ENCODE assay signal across 8 cellular contexts in genomic region chr4:40316782-40317635, GRCh38. TPM values are rescaled to one million over a fixed set of nuclear protein-coding genes. Genes with fewer than 3 reads are reported as not detected.
A peak's percentile ranks its signal among the peaks of the same experiment; 100 is the strongest.
DNase-seq lines count a peak whose midpoint lies in the region; ATAC-seq and TF ChIP-seq lines count a peak whose summit lies in the region.

No MANE protein-coding gene starts in this region.

- peak overlapping the region; percentile 78 for H3K4me3 Mint-ChIP-seq in activated CD4-positive, alpha-beta memory T cell treated with anti-CD3 and anti-CD28 coated beads for 36 hours
- H3K4me3 Mint-ChIP-seq in naive B cell, result peak overlapping the region; percentile 52 to 92 (median 84)

- no peaks in the 10 kb centered on the region for H3K36me3 Mint-ChIP-seq in activated CD4-positive, alpha-beta memory T cell treated with anti-CD3 and anti-CD28 coated beads for 36 hours
- no peaks in the 10 kb centered on the region for H3K36me3 Mint-ChIP-seq in naive B cell

- no peaks in the 10 kb centered on the region for H3K9me3 Mint-ChIP-seq in activated CD4-positive, alpha-beta memory T cell treated with anti-CD3 and anti-CD28 coated beads for 36 hours
- no peaks in the 10 kb centered on the region for H3K9me3 Mint-ChIP-seq in naive B cell

- H3K27ac Mint-ChIP-seq in activated CD4-positive, alpha-beta memory T cell treated with anti-CD3 and anti-CD28 coated beads for 36 hours, result peak overlapping the region; percentile 94
- peak overlapping the region; percentile 84 to 95 (median 93) for H3K27ac Mint-ChIP-seq in naive B cell

- peak; percentile 88 for TF ChIP-seq CTCF in 22Rv1 (IDR thresholded peaks at IDR 0.05)

- intact Hi-C loops in activated CD4-positive, alpha-beta memory T cell treated with anti-CD3 and anti-CD28 coated beads for 36 hours (cut with micrococcal nuclease), result loop anchor here (1.0 to 2.0 kb wide), 7 partner anchors 9 to 524 kb away; no protein-coding TSS in a partner anchor

- ATAC-seq in GM18909 (IDR thresholded peaks at IDR 0.05; ENCODE audit: poor library complexity, unreplicated experiment) (peak; percentile 68), naive B cell (ENCODE audit: low read depth in 2 of 2) (peak; percentile 84 to 87)

- H3K27ac ChIP-seq in 22Rv1 (peak overlapping the region; percentile 41), epithelial cell of prostate (peak overlapping the region; percentile 91), temporal lobe (ENCODE audit: low read depth, low read length) (peak overlapping the region; percentile 17)

- CTCF ChIA-PET in activated CD4-positive, alpha-beta memory T cell treated with anti-CD3 and anti-CD28 coated beads for 36 hours (lab: Charles Lee), result interaction anchor here (0.5 to 2.6 kb wide), 46 partner anchors 9 to 608 kb away, joined by 3 to 56 read pairs (median 4); partner anchors contain the start of genes N4BP2 and RHOH

- POLR2A ChIA-PET in activated CD4-positive, alpha-beta memory T cell treated with anti-CD3 and anti-CD28 coated beads for 36 hours (lab: Charles Lee), result interaction anchor here (0.5 to 2.1 kb wide), 16 partner anchors 9 to 262 kb away, joined by 3 to 53 read pairs (median 4); partner anchors contain the start of genes N4BP2 and RHOH

- H3K27me3 Mint-ChIP-seq in activated CD4-positive, alpha-beta memory T cell treated with anti-CD3 and anti-CD28 coated beads for 36 hours, result no peaks in the 10 kb centered on the region
- no peaks in the 10 kb centered on the region for H3K27me3 Mint-ChIP-seq in naive B cell

- peaks cover 36% of the 10 kb centered on the region for H3K4me1 Mint-ChIP-seq in activated CD4-positive, alpha-beta memory T cell treated with anti-CD3 and anti-CD28 coated beads for 36 hours (ENCODE audit: low read depth)
- peaks cover 18 to 30% (median 28%) of the 10 kb centered on the region in 3 donors for H3K4me1 Mint-ChIP-seq in naive B cell

- DNase-seq in HPDE6-E6E7 (ENCODE audit: extremely low spot score), result peak; percentile 50
- DNase-seq in activated CD4-positive, alpha-beta memory T cell treated with anti-CD3 and anti-CD28 coated beads for 36 hours, result peak; percentile 77
- no peak for DNase-seq in epithelial cell of prostate (ENCODE audit: low read depth, low spot score)
- peak; percentile 70 for DNase-seq in naive B cell
- no peak for DNase-seq in UCSD-AML1 (lab: John Stamatoyannopoulos, UW; ENCODE audit: unreplicated experiment)

RNA-seq across cellular contexts. Expression of gene CHRNA9, which starts 18.1 kb away (rescaled TPM):
- under 1 TPM; 0.10 to 0.17 TPM for total RNA-seq in activated CD4-positive, alpha-beta memory T cell treated with anti-CD3 and anti-CD28 coated beads for 36 hours
- under 1 TPM in 1 of 6 donors, not detected in 5; 0.25 TPM for polyA plus RNA-seq in naive B cell (ENCODE audit: low read depth in 6 of 6)
- total RNA-seq in temporal lobe, result not detected

Comparison
In these comparisons a context has a peak if more than half of its experiments do, and no peak if none do; other contexts are left out.
1. H3K27ac ChIP-seq: peak in every context shown above with its lines; median percentile 91 in epithelial cell of prostate; 41 in 22Rv1; 17 in temporal lobe.
2. DNase-seq: peak in HPDE6-E6E7 (single experiment), activated CD4-positive, alpha-beta memory T cell treated with anti-CD3 and anti-CD28 coated beads for 36 hours (single experiment) and naive B cell (single experiment); none in epithelial cell of prostate (single experiment) and UCSD-AML1 (single experiment).